In genomic region chr11:41457216-41458014, GRCh38 we compare ENCODE assay signal across 18 cellular contexts. TPM values are rescaled to one million over a fixed set of nuclear protein-coding genes. Genes with fewer than 3 reads are reported as not detected.
DNase-seq lines count a peak whose midpoint lies in the region; ATAC-seq and TF ChIP-seq lines count a peak whose summit lies in the region.
"Had no signal": no experiment of that assay in that cellular context is flagged by ENCODE, and none has a peak within 500 bp of the region (broad histone marks: within the 10 kb centered on the region; RNA-seq: fewer than 3 reads in every experiment).

No MANE protein-coding gene starts in this region.

- H3K27ac Mint-ChIP-seq in GM23338 = no peak overlapping the region
- peak overlapping the region; percentile 95; the same call in 1 of the 2 replicates for H3K27ac Mint-ChIP-seq in WTC11
- H3K27ac Mint-ChIP-seq: CD4-positive, CD25-positive, alpha-beta regulatory T cell; HFFc6 had no signal

- peaks cover 59% of the 10 kb centered on the region for H3K4me1 Mint-ChIP-seq in GM23338
- H3K4me1 Mint-ChIP-seq in WTC11 = peaks cover 59% of the 10 kb centered on the region
- H3K4me1 Mint-ChIP-seq: CD4-positive, CD25-positive, alpha-beta regulatory T cell had no signal

- no peaks in the 10 kb centered on the region for H3K36me3 ChIP-seq in GM23338 (ENCODE audit: insufficient read depth)
- H3K36me3 ChIP-seq in iPS-18a (ENCODE audit: control insufficient read depth, low read depth, low read length) = no peaks in the 10 kb centered on the region
- H3K36me3 ChIP-seq in upper lobe of right lung = no peaks in the 10 kb centered on the region
- H3K36me3 ChIP-seq: BLaER1 treated with 17β-estradiol and CSF1 and Interleukin-3, amounts not matched to agents 10 nM and 100 nM had no signal

- H3F3A ChIP-seq in GM23338 (replicated peaks; ENCODE audit: low read depth) = 0 out of 2 replicates have a peak, but pooled peaks cover 5% of the 10 kb centered on the region

- H3K36me3 Mint-ChIP-seq in GM23338 (ENCODE audit: low read depth) (no peaks in the 10 kb centered on the region), WTC11 (no peaks in the 10 kb centered on the region)
- H3K36me3 Mint-ChIP-seq: CD4-positive, CD25-positive, alpha-beta regulatory T cell had no signal

- H3K4me1 ChIP-seq in GM23338 (ENCODE audit: insufficient read depth) (peaks cover 57% of the 10 kb centered on the region), iPS-18a (ENCODE audit: control insufficient read depth, low read depth, low read length) (peaks cover 52% of the 10 kb centered on the region), upper lobe of right lung (no peaks in the 10 kb centered on the region), right cardiac atrium (ENCODE audit: control insufficient read depth, insufficient read depth, low read length) (no peaks in the 10 kb centered on the region)
- H3K4me1 ChIP-seq: BLaER1 treated with 17β-estradiol and CSF1 and Interleukin-3, amounts not matched to agents 10 nM and 100 nM had no signal

- H3K27ac ChIP-seq in GM23338 (ENCODE audit: low read depth) (no peak overlapping the region), iPS-18a (ENCODE audit: low read length) (no peak overlapping the region), upper lobe of right lung (no peak overlapping the region), right cardiac atrium (ENCODE audit: low read length) (no peak overlapping the region)
- H3K27ac ChIP-seq: BLaER1 treated with 17β-estradiol and CSF1 and Interleukin-3, amounts not matched to agents 10 nM and 100 nM; HL-60 had no signal

- H3K9me3 ChIP-seq in iPS-18a (ENCODE audit: control insufficient read depth, low read depth, low read length) (no peaks in the 10 kb centered on the region), upper lobe of right lung (no peaks in the 10 kb centered on the region), right cardiac atrium (ENCODE audit: control insufficient read depth, low read length) (no peaks in the 10 kb centered on the region)
- H3K9me3 ChIP-seq: BLaER1 treated with 17β-estradiol and CSF1 and Interleukin-3, amounts not matched to agents 10 nM and 100 nM had no signal

- no peaks in the 10 kb centered on the region for H3K27me3 Mint-ChIP-seq in GM23338 (ENCODE audit: insufficient read depth, low read depth, poor library complexity)
- no peaks in the 10 kb centered on the region; the same call in 1 of the 2 replicates for H3K27me3 Mint-ChIP-seq in WTC11 (ENCODE audit: low read depth)
- H3K27me3 Mint-ChIP-seq: CD4-positive, CD25-positive, alpha-beta regulatory T cell had no signal

- DNase-seq in GM23338 (ENCODE audit: low spot score) (peak; percentile 8), WTC11 (ENCODE audit: low spot score) (no peak), upper lobe of right lung (no peak), middle frontal gyrus (ENCODE audit: extremely low spot score, low spot score) (no peak), right cardiac atrium (no peak), germinal center (ENCODE audit: low spot score) (no peak)
- DNase-seq: ACHN; Calu3; CD4-positive, CD25-positive, alpha-beta regulatory T cell; DMS 273 treated with DMSO at 0.1 percent for 48 hours; HCEC 1CT; HFFc6 had no signal

- ATAC-seq in GM23338 = no peak
- ATAC-seq in WTC11 = no peak
- peak; percentile 50 for ATAC-seq in upper lobe of right lung
- no peak for ATAC-seq in right cardiac atrium
- ATAC-seq: K562 had no signal

- peak overlapping the region; percentile 47; the same call in 1 of the 2 replicates for H3K4me3 ChIP-seq in GM23338
- peak overlapping the region; percentile 4 for H3K4me3 ChIP-seq in iPS-18a (ENCODE audit: low read length)
- H3K4me3 ChIP-seq in upper lobe of right lung = no peak overlapping the region
- H3K4me3 ChIP-seq in right cardiac atrium (ENCODE audit: low read length) = no peak overlapping the region
- H3K4me3 ChIP-seq: BLaER1 treated with 17β-estradiol and CSF1 and Interleukin-3, amounts not matched to agents 10 nM and 100 nM; K562 had no signal

- CTCF ChIA-PET in WTC11 (lab: Charles Lee) = interaction anchor here (0.9 kb wide), 1 partner anchor 26 kb away, joined by 3 read pairs; no protein-coding TSS in a partner anchor

- no peak overlapping the region for H3K9ac ChIP-seq in iPS-18a (ENCODE audit: low read length)
- H3K9ac ChIP-seq: BLaER1 treated with 17β-estradiol and CSF1 and Interleukin-3, amounts not matched to agents 10 nM and 100 nM had no signal

- no peaks in the 10 kb centered on the region for H4K20me1 ChIP-seq in GM23338 (replicated peaks; ENCODE audit: insufficient read depth)
- H4K20me1 ChIP-seq: BLaER1 treated with 17β-estradiol and CSF1 and Interleukin-3, amounts not matched to agents 10 nM and 100 nM had no signal

- no peaks in the 10 kb centered on the region for H3K9me3 Mint-ChIP-seq in GM23338
- H3K9me3 Mint-ChIP-seq in WTC11 = no peaks in the 10 kb centered on the region
- H3K9me3 Mint-ChIP-seq: CD4-positive, CD25-positive, alpha-beta regulatory T cell; HFFc6 had no signal

- H3K27me3 ChIP-seq in GM23338 (ENCODE audit: insufficient read depth) = no peaks in the 10 kb centered on the region
- H3K27me3 ChIP-seq in iPS-18a (ENCODE audit: control insufficient read depth, insufficient read depth, low read length) = no peaks in the 10 kb centered on the region
- peaks cover 14% of the 10 kb centered on the region for H3K27me3 ChIP-seq in upper lobe of right lung
- no peaks in the 10 kb centered on the region for H3K27me3 ChIP-seq in right cardiac atrium (ENCODE audit: control insufficient read depth, insufficient read depth)

- no peak for TF ChIP-seq CTCF in GM23338 (conservative IDR thresholded peaks at IDR 0.05; ENCODE audit: low read depth in 2 of 2)
- TF ChIP-seq CTCF in WTC11 (IDR thresholded peaks at IDR 0.05) = no peak
- no peak for TF ChIP-seq CTCF in upper lobe of right lung (IDR thresholded peaks at IDR 0.05)

- intact Hi-C loops in upper lobe of right lung (cut with DNase I) = no loop called here
- intact Hi-C loops in right cardiac atrium (cut with DNase I) = loop anchor here in 1 of 4 donors (10.0 kb wide), 1 partner anchor 1827 kb away; no protein-coding TSS in a partner anchor

- no peak overlapping the region for H2AFZ ChIP-seq in GM23338

- H3K4me2 ChIP-seq in GM23338 = peak overlapping the region; percentile 79
- H3K4me2 ChIP-seq: BLaER1 treated with 17β-estradiol and CSF1 and Interleukin-3, amounts not matched to agents 10 nM and 100 nM had no signal

- 50% methylated on average over 3 of the region's 3 CpGs for WGBS in right cardiac atrium

- no peaks in the 10 kb centered on the region for H3K9me2 ChIP-seq in GM23338 (ENCODE audit: insufficient read depth)

- POLR2A ChIA-PET in WTC11 (lab: Charles Lee) = no interaction called here

- no peak overlapping the region; the same call in 2 of the 3 replicates for H3K4me3 Mint-ChIP-seq in GM23338
- peak overlapping the region; percentile 14; the same call in 1 of the 2 replicates for H3K4me3 Mint-ChIP-seq in WTC11
- H3K4me3 Mint-ChIP-seq: CD4-positive, CD25-positive, alpha-beta regulatory T cell; HFFc6 had no signal

- H3K79me2 ChIP-seq in GM23338 (replicated peaks; ENCODE audit: insufficient read depth) = no peaks in the 10 kb centered on the region

TF ChIP-seq in GM23338, 12 proteins besides CTCF, POLR2A, EP300 and RAD21:
- TF ChIP-seq POLR2AphosphoS5 (IDR thresholded peaks at IDR 0.05; ENCODE audit: low read depth) (no peak), EZH2 (IDR thresholded peaks at IDR 0.05; ENCODE audit: low read depth, unreplicated experiment) (no peak)
- TF ChIP-seq, protein P1, sequence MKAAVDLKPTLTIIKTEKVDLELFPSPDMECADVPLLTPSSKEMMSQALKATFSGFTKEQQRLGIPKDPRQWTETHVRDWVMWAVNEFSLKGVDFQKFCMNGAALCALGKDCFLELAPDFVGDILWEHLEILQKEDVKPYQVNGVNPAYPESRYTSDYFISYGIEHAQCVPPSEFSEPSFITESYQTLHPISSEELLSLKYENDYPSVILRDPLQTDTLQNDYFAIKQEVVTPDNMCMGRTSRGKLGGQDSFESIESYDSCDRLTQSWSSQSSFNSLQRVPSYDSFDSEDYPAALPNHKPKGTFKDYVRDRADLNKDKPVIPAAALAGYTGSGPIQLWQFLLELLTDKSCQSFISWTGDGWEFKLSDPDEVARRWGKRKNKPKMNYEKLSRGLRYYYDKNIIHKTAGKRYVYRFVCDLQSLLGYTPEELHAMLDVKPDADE (IDR thresholded peaks at IDR 0.05) = no peak

TF ChIP-seq in WTC11, 78 proteins besides CTCF, POLR2A, EP300 and RAD21:
- no peak for TF ChIP-seq RORB (CRISPR knock-in tag; IDR thresholded peaks at IDR 0.05)
- no peak for TF ChIP-seq ZNF671 (CRISPR knock-in tag; IDR thresholded peaks at IDR 0.05)
- TF ChIP-seq ZMAT4 (CRISPR knock-in tag; IDR thresholded peaks at IDR 0.05) = no peak
- no peak for TF ChIP-seq IRF1 (CRISPR knock-in tag; IDR thresholded peaks at IDR 0.05)
- TF ChIP-seq NR1H2 (CRISPR knock-in tag; IDR thresholded peaks at IDR 0.05) = no peak
- no peak for TF ChIP-seq USF2 (CRISPR knock-in tag; IDR thresholded peaks at IDR 0.05)
- no peak for TF ChIP-seq GABPB1 (CRISPR knock-in tag; IDR thresholded peaks at IDR 0.05)
- TF ChIP-seq IRF2 (CRISPR knock-in tag; IDR thresholded peaks at IDR 0.05; ENCODE audit: borderline replicate concordance, low read depth) = no peak
- TF ChIP-seq FOXK1 (CRISPR knock-in tag; IDR thresholded peaks at IDR 0.05) = no peak
- no peak for TF ChIP-seq RELA (CRISPR knock-in tag; IDR thresholded peaks at IDR 0.05; ENCODE audit: borderline replicate concordance)

RNA-seq across cellular contexts. Expression of gene LRRC4C, which starts 2.0 kb away (rescaled TPM):
- total RNA-seq in GM23338 (2014; rRNA removed; shearing (Covaris generic)) = 0.35 TPM in 1 of 2 replicates, not detected in the other
- polyA plus RNA-seq in GM23338 (2016; fragmentation: Nextera tagmentation; extraction: Ambion mirVana) = 0.68 and 1.1 TPM in 2 replicates
- total RNA-seq in WTC11 (2021) = 0.41 to 1.3 TPM (median 0.72 TPM) in 3 replicates
- total RNA-seq in upper lobe of right lung = 2.2 TPM
- 1 to 10 TPM; 1.5 to 2.7 (median 2.1) TPM for total RNA-seq in right cardiac atrium
- polyA plus RNA-seq in right cardiac atrium = 1.0 TPM
- total RNA-seq: A172; Calu3; CD4-positive, CD25-positive, alpha-beta regulatory T cell; Daoy; HFFc6; K562 had no signal
- polyA plus RNA-seq: CD4-positive, CD25-positive, alpha-beta regulatory T cell; K562 had no signal

Comparison
In these comparisons a context has a peak if more than half of its experiments do, and no peak if none do; other contexts are left out.
1. H3K4me3 ChIP-seq: peak in GM23338 (single experiment) and iPS-18a (single experiment); none in upper lobe of right lung (single experiment) and right cardiac atrium (single experiment).